In the genomic region with DNA sequence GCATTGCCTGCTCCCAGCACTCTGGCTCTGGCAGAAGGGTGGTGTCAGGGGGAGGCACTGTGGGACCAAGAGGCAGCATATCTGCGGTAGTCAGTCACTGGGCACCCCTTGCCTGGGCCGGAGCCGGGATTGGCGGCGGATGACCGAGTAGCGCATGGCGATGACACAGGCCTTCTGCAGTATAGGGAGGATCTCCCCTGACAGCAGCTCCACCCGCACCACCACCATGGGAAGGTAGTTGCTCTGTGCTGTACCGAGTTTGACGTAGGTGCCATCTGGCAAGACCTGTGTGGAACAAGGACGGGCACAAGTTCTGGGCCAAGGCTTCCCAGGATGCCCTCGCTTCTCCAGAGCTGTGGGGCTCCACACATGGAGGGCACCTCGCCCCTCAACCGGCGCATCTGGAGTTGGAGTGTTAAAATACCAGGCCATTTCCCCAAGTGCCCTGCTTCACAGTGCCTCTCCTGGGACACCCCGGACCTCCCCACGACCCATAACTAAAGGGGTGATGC, we compare ENCODE assay signal across 24 cellular contexts. TPM values are rescaled to one million over a fixed set of nuclear protein-coding genes. Genes with fewer than 3 reads are reported as not detected.
"Had no signal": no experiment of that assay in that cellular context is flagged by ENCODE, and none has a peak within 500 bp of the region (broad histone marks: within the 10 kb centered on the region; RNA-seq: fewer than 3 reads in every experiment).

No MANE protein-coding gene starts in this region.

- FAIRE-seq: endometrium had no signal

- H3K9me3 ChIP-seq: heart left ventricle, left lung, transverse colon, uterus had no signal

- H3K27me3 ChIP-seq: heart left ventricle, left lung, transverse colon, uterus had no signal

- H3K27ac Mint-ChIP-seq: activated CD8-positive, alpha-beta T cell treated with anti-CD3 and anti-CD28 coated beads, Interleukin-2, amount 10 ng/mL, durations not matched to agents 7 days and 5 days; activated naive CD8-positive, alpha-beta T cell treated with anti-CD3 and anti-CD28 coated beads, Interleukin-2, amount 50 U/mL, for 24 hours; activated T-helper 1 cell treated with anti-CD3 and anti-CD28 coated beads, Interleukin-12 subunit alpha, Interleukin-12 subunit beta, Interleukin-2, Interleukin-4 antibody, amounts not matched to agents 30 ng/mL and 10 ng/mL and 1 ng/mL, durations not matched to agents 14 hours and 24 hours and 36 hours; nephron progenitor cell; stimulated activated naive B cell treated with anti-CD40 and anti-IgM and Interleukin-4, amounts not matched to agents 10 μg/mL and 1 μg/mL and 100 μg/mL, for 72 hours had no signal

- H3K36me3 ChIP-seq: left lung, transverse colon, uterus had no signal

- H3K4me3 Mint-ChIP-seq: activated CD8-positive, alpha-beta T cell treated with anti-CD3 and anti-CD28 coated beads, Interleukin-2, amount 10 ng/mL, durations not matched to agents 7 days and 5 days; activated naive CD8-positive, alpha-beta T cell treated with anti-CD3 and anti-CD28 coated beads, Interleukin-2, amount 50 U/mL, for 24 hours; activated T-helper 1 cell treated with anti-CD3 and anti-CD28 coated beads, Interleukin-12 subunit alpha, Interleukin-12 subunit beta, Interleukin-2, Interleukin-4 antibody, amounts not matched to agents 30 ng/mL and 10 ng/mL and 1 ng/mL, durations not matched to agents 14 hours and 24 hours and 36 hours; nephron progenitor cell; stimulated activated naive B cell treated with anti-CD40 and anti-IgM and Interleukin-4, amounts not matched to agents 10 μg/mL and 1 μg/mL and 100 μg/mL, for 72 hours had no signal

- H3K4me3 ChIP-seq: heart left ventricle, left lung, transverse colon, uterus had no signal

- ATAC-seq: activated CD8-positive, alpha-beta T cell treated with anti-CD3 and anti-CD28 coated beads, Interleukin-2, amount 10 ng/mL, durations not matched to agents 7 days and 5 days; activated naive CD8-positive, alpha-beta T cell treated with anti-CD3 and anti-CD28 coated beads, Interleukin-2, amount 50 U/mL, for 24 hours; left lung; stimulated activated naive B cell treated with anti-CD40 and anti-IgM and Interleukin-4, amounts not matched to agents 10 μg/mL and 1 μg/mL and 100 μg/mL, for 72 hours had no signal

- H3K36me3 Mint-ChIP-seq: stimulated activated naive B cell treated with anti-CD40 and anti-IgM and Interleukin-4, amounts not matched to agents 10 μg/mL and 1 μg/mL and 100 μg/mL, for 72 hours had no signal

- DNase-seq: activated CD4-positive, alpha-beta T cell treated with anti-CD3 and anti-CD28 coated beads for 1 hour; activated CD4-positive, alpha-beta T cell treated with anti-CD3 and anti-CD28 coated beads, Interleukin-2, amount 50 U/mL, for 1 hour; activated CD8-positive, alpha-beta T cell treated with anti-CD3 and anti-CD28 coated beads, Interleukin-2, amount 10 ng/mL, durations not matched to agents 7 days and 5 days; activated gamma-delta T cell; activated naive CD4-positive, alpha-beta T cell treated with anti-CD3 and anti-CD28 coated beads, Interleukin-2, amount 50 U/mL, for 16 hours; activated naive CD8-positive, alpha-beta T cell treated with anti-CD3 and anti-CD28 coated beads, Interleukin-2, amount 50 U/mL, for 24 hours; cerebellar nuclear complex; cortex of kidney; heart left ventricle; left lung; mammary epithelial cell; nephron progenitor cell; occipital lobe; stimulated activated CD4-positive, alpha-beta T cell treated with anti-CD3 and anti-CD28 coated beads, Interleukin-2, amount 100 ng/mL, for 48 hours; stimulated activated CD8-positive, alpha-beta memory T cell treated with anti-CD3 and anti-CD28 coated beads, Interleukin-4, amount 100 ng/mL, for 48 hours; stimulated activated naive B cell treated with anti-CD40 and anti-IgM and Interleukin-4, amounts not matched to agents 10 μg/mL and 1 μg/mL and 100 μg/mL, for 72 hours; T-helper 2 cell; transverse colon; uterus had no signal

- H3K27me3 Mint-ChIP-seq: activated naive CD8-positive, alpha-beta T cell treated with anti-CD3 and anti-CD28 coated beads, Interleukin-2, amount 50 U/mL, for 24 hours; stimulated activated naive B cell treated with anti-CD40 and anti-IgM and Interleukin-4, amounts not matched to agents 10 μg/mL and 1 μg/mL and 100 μg/mL, for 72 hours had no signal

- H3K9me3 Mint-ChIP-seq: activated naive CD8-positive, alpha-beta T cell treated with anti-CD3 and anti-CD28 coated beads, Interleukin-2, amount 50 U/mL, for 24 hours; activated T-helper 1 cell treated with anti-CD3 and anti-CD28 coated beads, Interleukin-12 subunit alpha, Interleukin-12 subunit beta, Interleukin-2, Interleukin-4 antibody, amounts not matched to agents 30 ng/mL and 10 ng/mL and 1 ng/mL, durations not matched to agents 14 hours and 24 hours and 36 hours; stimulated activated naive B cell treated with anti-CD40 and anti-IgM and Interleukin-4, amounts not matched to agents 10 μg/mL and 1 μg/mL and 100 μg/mL, for 72 hours had no signal

- H3K4me1 ChIP-seq: uterus had no signal

- H3K27ac ChIP-seq: heart left ventricle, left lung, transverse colon, uterus had no signal

RNA-seq across cellular contexts. Expression of a gene that starts 6.6 kb away (rescaled TPM):
- total RNA-seq: activated CD8-positive, alpha-beta T cell treated with anti-CD3 and anti-CD28 coated beads, Interleukin-2, amount 10 ng/mL, durations not matched to agents 7 days and 5 days; activated T-helper 1 cell treated with anti-CD3 and anti-CD28 coated beads, Interleukin-12 subunit alpha, Interleukin-12 subunit beta, Interleukin-2, Interleukin-4 antibody, amounts not matched to agents 30 ng/mL and 10 ng/mL and 1 ng/mL, durations not matched to agents 14 hours and 24 hours and 36 hours had no signal

RNA-seq across cellular contexts. Expression of a gene that starts 46.8 kb away (rescaled TPM):
- total RNA-seq: activated CD8-positive, alpha-beta T cell treated with anti-CD3 and anti-CD28 coated beads, Interleukin-2, amount 10 ng/mL, durations not matched to agents 7 days and 5 days; activated T-helper 1 cell treated with anti-CD3 and anti-CD28 coated beads, Interleukin-12 subunit alpha, Interleukin-12 subunit beta, Interleukin-2, Interleukin-4 antibody, amounts not matched to agents 30 ng/mL and 10 ng/mL and 1 ng/mL, durations not matched to agents 14 hours and 24 hours and 36 hours; fibroblast of villous mesenchyme; mononuclear cell; myocyte had no signal
- polyA plus RNA-seq: mammary epithelial cell had no signal
